ENCODE assay signal across 9 cellular contexts in genomic region chr19:40365613-40366401, GRCh38. TPM values are rescaled to one million over a fixed set of nuclear protein-coding genes. Genes with fewer than 3 reads are reported as not detected.
DNase-seq lines count a peak whose midpoint lies in the region; ATAC-seq and TF ChIP-seq lines count a peak whose summit lies in the region.
"Had no signal": no experiment of that assay in that cellular context is flagged by ENCODE, and none has a peak within 500 bp of the region (broad histone marks: within the 10 kb centered on the region; RNA-seq: fewer than 3 reads in every experiment).

No MANE protein-coding gene starts in this region.

- H3K4me1 Mint-ChIP-seq in immature natural killer cell: peaks cover 31 to 36% of the 10 kb centered on the region in 2 donors

- peak; percentile 1 for DNase-seq in NCI-H2029 treated with DMSO at 0.1 percent for 48 hours (lab: John Stamatoyannopoulos, UW)
- no peak for DNase-seq in NCI-H2029 (lab: John Stamatoyannopoulos, UW)
- DNase-seq in cardiac fibroblast (ENCODE audit: low read depth in 2 of 2): peak; percentile 42 to 84
- DNase-seq in immature natural killer cell: peak; percentile 45 to 49 (median 46)
- DNase-seq in spleen: peak; percentile 83
- no peak for DNase-seq in SW 1271 (lab: John Stamatoyannopoulos, UW)
- no peak for DNase-seq in MG63

- intact Hi-C loops in spleen (cut with DNase I; ENCODE audit: low total_unique reads): no loop called here

- peak overlapping the region; percentile 48 to 80 (median 67) for H3K4me3 Mint-ChIP-seq in immature natural killer cell

- no peaks in the 10 kb centered on the region for H3K9me3 Mint-ChIP-seq in immature natural killer cell
- H3K9me3 Mint-ChIP-seq: CD4-positive, CD25-positive, alpha-beta regulatory T cell had no signal

- peak overlapping the region in 3 of 6 donors; percentile 35 to 80 (median 58) for H3K27ac Mint-ChIP-seq in immature natural killer cell

- no peak for TF ChIP-seq POLR2A in spleen (IDR thresholded peaks at IDR 0.05)

- H3K27me3 Mint-ChIP-seq in immature natural killer cell (ENCODE audit: low read depth in 3 of 3): peaks cover 0 to 3% (median 2%) of the 10 kb centered on the region in 3 donors
- H3K27me3 Mint-ChIP-seq: CD4-positive, CD25-positive, alpha-beta regulatory T cell had no signal

- peak overlapping the region; percentile 35 to 51 for H3K4me3 ChIP-seq in cardiac fibroblast (replicated peaks in 1 of 2; ENCODE audit: low read depth in 2 of 2, low read length in 2 of 2)
- peak overlapping the region in 7 of 8 donors; percentile 8 to 60 (median 22) for H3K4me3 ChIP-seq in spleen
- H3K4me3 ChIP-seq in MG63: no peak overlapping the region

- H3K36me3 ChIP-seq in spleen: peaks cover 0 to 47% (median 32%) of the 10 kb centered on the region in 6 donors
- H3K36me3 ChIP-seq in MG63: no peaks in the 10 kb centered on the region; the same call in 1 of the 2 replicates

- WGBS in spleen, 5 donors: 23 to 30% (median 29%) methylated on average over 19 to 28 of the region's 28 CpGs

- peaks cover 0 to 15% (median 7%) of the 10 kb centered on the region in 3 donors for H3K36me3 Mint-ChIP-seq in immature natural killer cell

- peak overlapping the region in 4 of 8 donors; percentile 52 to 76 (median 68) for H3K27ac ChIP-seq in spleen

- H3K4me1 ChIP-seq in spleen: peaks cover 0 to 66% (median 24%) of the 10 kb centered on the region in 6 donors

- H3K27me3 ChIP-seq in spleen (replicated peaks in 1 of 7): no peaks in the 10 kb centered on the region
- no peaks in the 10 kb centered on the region for H3K27me3 ChIP-seq in MG63

- H3K9me3 ChIP-seq in spleen: no peaks in the 10 kb centered on the region
- no peaks in the 10 kb centered on the region for H3K9me3 ChIP-seq in MG63

- TF ChIP-seq CTCF in cardiac fibroblast (IDR thresholded peaks at IDR 0.05; ENCODE audit: low read depth, low read length) (no peak), spleen (IDR thresholded peaks at IDR 0.05 in 8 of 11, conservative IDR thresholded peaks at IDR 0.05 in 3 of 11) (no peak)

- peak; percentile 96 for ATAC-seq in SK-N-SH treated with all-trans-retinoic acid at 6 μM for 48 hours

TF ChIP-seq in SK-N-SH treated with all-trans-retinoic acid at 6 μM for 48 hours, 23 proteins besides CTCF, POLR2A, EP300 and RAD21 (continues in another document):
- TF ChIP-seq TSHZ2 (CRISPR knock-in tag; IDR thresholded peaks at IDR 0.05) (no peak), RARB (CRISPR knock-in tag; IDR thresholded peaks at IDR 0.05) (no peak), CSDC2 (CRISPR knock-in tag; IDR thresholded peaks at IDR 0.05) (no peak), ZFP30 (CRISPR knock-in tag; IDR thresholded peaks at IDR 0.05) (no peak), SNAI2 (CRISPR knock-in tag; IDR thresholded peaks at IDR 0.05) (no peak), PATZ1 (CRISPR knock-in tag; IDR thresholded peaks at IDR 0.05; ENCODE audit: borderline replicate concordance) (no peak), ZNF565 (CRISPR knock-in tag; conservative IDR thresholded peaks at IDR 0.05; ENCODE audit: low read depth) (no peak), GLIS3 (CRISPR knock-in tag; IDR thresholded peaks at IDR 0.05) (no peak), OSR1 (CRISPR knock-in tag; IDR thresholded peaks at IDR 0.05) (no peak), ZC3H10 (CRISPR knock-in tag; IDR thresholded peaks at IDR 0.05) (no peak), CREB5 (CRISPR knock-in tag; IDR thresholded peaks at IDR 0.05; ENCODE audit: low read depth) (no peak), TCF4 (CRISPR knock-in tag; IDR thresholded peaks at IDR 0.05; ENCODE audit: borderline replicate concordance) (no peak), BACH2 (CRISPR knock-in tag; IDR thresholded peaks at IDR 0.05; ENCODE audit: borderline replicate concordance) (no peak), ARNTL (CRISPR knock-in tag; IDR thresholded peaks at IDR 0.05; ENCODE audit: borderline replicate concordance, low read depth) (no peak)

RNA-seq across cellular contexts. Expression of gene PLD3, which starts 17.3 kb away (rescaled TPM):
- polyA plus RNA-seq in immature natural killer cell: 10 to 100 TPM; 60.8 to 94.9 (median 63.7) TPM
- total RNA-seq in spleen: 100 to 1,000 TPM; 187 to 589 (median 326) TPM
- polyA plus RNA-seq in spleen: 100 to 1,000 TPM in 1 of 3 donors, 10 to 100 TPM in 2; 61.3 to 120 (median 81.6) TPM
- total RNA-seq in MG63 (2014; rRNA removed; shearing (Covaris generic); ENCODE audit: low replicate concordance): 141 and 144 TPM in 2 replicates

RNA-seq across cellular contexts. Expression of gene C19orf47, which starts 17.6 kb away (rescaled TPM):
- 10 to 100 TPM; 10.0 to 14.1 (median 12.5) TPM for polyA plus RNA-seq in immature natural killer cell
- 10 to 100 TPM; 10.2 to 21.9 (median 13.2) TPM for total RNA-seq in spleen
- 10 to 100 TPM in 1 of 3 donors, 1 to 10 TPM in 2; 8.2 to 14.7 (median 8.5) TPM for polyA plus RNA-seq in spleen
- 27.0 and 37.3 TPM in 2 replicates for total RNA-seq in MG63 (2014; rRNA removed; shearing (Covaris generic); ENCODE audit: low replicate concordance)

RNA-seq across cellular contexts. Expression of gene HIPK4, which starts 24.2 kb away (rescaled TPM):
- polyA plus RNA-seq in immature natural killer cell (under 1 TPM in 1 of 3 donors, not detected in 2; 0.15 TPM), spleen (under 1 TPM in 1 of 3 donors, not detected in 2; 0.08 TPM)
- total RNA-seq in spleen: under 1 TPM in 1 of 7 donors, not detected in 6; 0.19 TPM
- 0.22 and 0.69 TPM in 2 replicates for total RNA-seq in MG63 (2014; rRNA removed; shearing (Covaris generic); ENCODE audit: low replicate concordance)
- total RNA-seq: CD4-positive, CD25-positive, alpha-beta regulatory T cell had no signal
- polyA plus RNA-seq: CD4-positive, CD25-positive, alpha-beta regulatory T cell had no signal

RNA-seq across cellular contexts. Expression of gene PRX, which starts 47.4 kb away (rescaled TPM):
- 10 to 100 TPM in 1 of 3 donors, 1 to 10 TPM in 1, under 1 TPM in 1; 0.62 to 13.0 (median 1.2) TPM for polyA plus RNA-seq in immature natural killer cell
- total RNA-seq in spleen: 1 to 10 TPM; 1.7 to 3.4 (median 3.0) TPM
- 1 to 10 TPM in 1 of 3 donors, under 1 TPM in 2; 0.50 to 1.8 (median 0.56) TPM for polyA plus RNA-seq in spleen
- 5.6 and 6.3 TPM in 2 replicates for total RNA-seq in MG63 (2014; rRNA removed; shearing (Covaris generic); ENCODE audit: low replicate concordance)

RNA-seq across cellular contexts. Expression of gene SERTAD1, which starts 60.0 kb away (rescaled TPM):
- 10 to 100 TPM; 45.2 to 55.2 (median 49.3) TPM for polyA plus RNA-seq in immature natural killer cell
- total RNA-seq in spleen: 10 to 100 TPM in 6 of 7 donors, 1 to 10 TPM in 1; 9.8 to 19.7 (median 13.2) TPM
- 10 to 100 TPM in 1 of 3 donors, 1 to 10 TPM in 2; 8.5 to 14.9 (median 9.4) TPM for polyA plus RNA-seq in spleen
- total RNA-seq in MG63 (2014; rRNA removed; shearing (Covaris generic); ENCODE audit: low replicate concordance): 19.1 and 35.3 TPM in 2 replicates

Comparison
In these comparisons a context has a peak if more than half of its experiments do, and no peak if none do; other contexts are left out.
1. DNase-seq: peak in NCI-H2029 treated with DMSO at 0.1 percent for 48 hours (single experiment), cardiac fibroblast (2 of 2), immature natural killer cell (3 of 3) and spleen (single experiment); none in NCI-H2029 (single experiment), SW 1271 (0 of 2) and MG63 (single experiment).